8 cellular contexts compared by ENCODE assay signal in genomic region chr9:114588671-114589526, GRCh38. TPM values are rescaled to one million over a fixed set of nuclear protein-coding genes. Genes with fewer than 3 reads are reported as not detected.
A peak's percentile ranks its signal among the peaks of the same experiment; 100 is the strongest.
DNase-seq lines count a peak whose midpoint lies in the region; ATAC-seq and TF ChIP-seq lines count a peak whose summit lies in the region.

No MANE protein-coding gene starts in this region.

- 8 to 16% methylated on average over 9 to 11 of the region's 11 CpGs for WGBS in gastroesophageal sphincter (ENCODE audit: low coverage in 1 of 2), 2 donors
- WGBS in smooth muscle cell (ENCODE audit: low lambda C conversion rate): 17% methylated on average over 11 of the region's 11 CpGs

- H3K27me3 ChIP-seq in HAP-1 (ENCODE audit: low read depth) (no peaks in the 10 kb centered on the region), gastroesophageal sphincter (no peaks in the 10 kb centered on the region), smooth muscle cell (ENCODE audit: low read depth) (no peaks in the 10 kb centered on the region)

- H3K4me3 ChIP-seq in HAP-1: peak overlapping the region; percentile 83
- H3K4me3 ChIP-seq in gastroesophageal sphincter: peak overlapping the region; percentile 70 to 79
- H3K4me3 ChIP-seq in smooth muscle cell: peak overlapping the region; percentile 96

- TF ChIP-seq EP300 in gastroesophageal sphincter (IDR thresholded peaks at IDR 0.05): no peak

- H3K27ac ChIP-seq in gastroesophageal sphincter (peak overlapping the region in 3 of 4 donors; percentile 88 to 96 (median 96)), smooth muscle cell (ENCODE audit: low read depth) (peak overlapping the region; percentile 98)

- no peak for TF ChIP-seq POLR2A in gastroesophageal sphincter (IDR thresholded peaks at IDR 0.05)

- H4K20me1 ChIP-seq in smooth muscle cell (ENCODE audit: low read depth): peaks cover 59% of the 10 kb centered on the region

- H3K9ac ChIP-seq in smooth muscle cell (ENCODE audit: low read depth): peak overlapping the region; percentile 99

- in situ Hi-C loops in HAP-1 (cut with MboI; ENCODE audit: low sequenced_read_pairs): no loop called here

- no peak overlapping the region for H2AFZ ChIP-seq in smooth muscle cell (ENCODE audit: low read depth)

- DNase-seq in HAP-1 (ENCODE audit: low spot score in 2 of 2): no peak
- peak; percentile 12 for DNase-seq in T1000 (lab: John Stamatoyannopoulos, UW)
- DNase-seq in smooth muscle cell (lab: John Stamatoyannopoulos, UW; ENCODE audit: unreplicated experiment): no peak
- no peak for DNase-seq in superior temporal gyrus (ENCODE audit: extremely low spot score)
- no peak for DNase-seq in NCI-H526 treated with DMSO at 0.1 percent for 48 hours (lab: John Stamatoyannopoulos, UW)

- no peaks in the 10 kb centered on the region for H3F3A ChIP-seq in smooth muscle cell (ENCODE audit: low read depth)

- ATAC-seq in gastroesophageal sphincter (no peak), GM18868 (IDR thresholded peaks at IDR 0.05; ENCODE audit: unreplicated experiment) (no peak), HG02759 (IDR thresholded peaks at IDR 0.05; ENCODE audit: unreplicated experiment) (no peak)

- H3K4me1 ChIP-seq in HAP-1: peaks cover 11% of the 10 kb centered on the region
- H3K4me1 ChIP-seq in gastroesophageal sphincter: peaks cover 3 to 65% (median 31%) of the 10 kb centered on the region in 3 donors
- peaks cover 13% of the 10 kb centered on the region for H3K4me1 ChIP-seq in smooth muscle cell (ENCODE audit: low read depth)

- TF ChIP-seq CTCF in gastroesophageal sphincter (IDR thresholded peaks at IDR 0.05) (no peak), smooth muscle cell (IDR thresholded peaks at IDR 0.05; ENCODE audit: borderline replicate concordance, insufficient read depth, poor library complexity, severe bottlenecking) (no peak)

- H3K9me3 ChIP-seq in HAP-1 (no peaks in the 10 kb centered on the region), gastroesophageal sphincter (no peaks in the 10 kb centered on the region), smooth muscle cell (replicated peaks; ENCODE audit: low read depth) (no peaks in the 10 kb centered on the region)

- H3K4me2 ChIP-seq in smooth muscle cell: peak overlapping the region; percentile 95

- peaks cover 64% of the 10 kb centered on the region for H3K79me2 ChIP-seq in smooth muscle cell (ENCODE audit: low read depth)

- peaks cover 18% of the 10 kb centered on the region for H3K36me3 ChIP-seq in HAP-1 (replicated peaks)
- H3K36me3 ChIP-seq in gastroesophageal sphincter: peaks cover 0 to 16% of the 10 kb centered on the region in 2 donors
- no peaks in the 10 kb centered on the region for H3K36me3 ChIP-seq in smooth muscle cell (ENCODE audit: low read depth)

RNA-seq across cellular contexts. Expression of gene ATP6V1G1, which starts 1.3 kb away (rescaled TPM):
- total RNA-seq in gastroesophageal sphincter (100 to 1,000 TPM in 3 of 4 donors, 10 to 100 TPM in 1; 91.2 to 137 (median 120) TPM), smooth muscle cell (389 and 400 TPM in 2 replicates)
- polyA plus RNA-seq in smooth muscle cell: 335 and 340 TPM in 2 replicates

RNA-seq across cellular contexts. Expression of gene TMEM268, which starts 22.2 kb away (rescaled TPM):
- 10 to 100 TPM in 2 of 4 donors, 1 to 10 TPM in 2; 6.2 to 16.7 (median 9.3) TPM for total RNA-seq in gastroesophageal sphincter
- total RNA-seq in smooth muscle cell: 5.8 and 9.3 TPM in 2 replicates
- polyA plus RNA-seq in smooth muscle cell: 8.1 and 9.3 TPM in 2 replicates
